ENCODE assay signal across 24 cellular contexts in genomic region chr3:131568460-131568859, GRCh38.
A peak's percentile ranks its signal among the peaks of the same experiment; 100 is the strongest.
DNase-seq lines count a peak whose midpoint lies in the region; TF ChIP-seq lines count a peak whose summit lies in the region.
"Had no signal": no experiment of that assay in that cellular context is flagged by ENCODE, and none has a peak within 500 bp of the region (broad histone marks: within the 10 kb centered on the region; RNA-seq: fewer than 3 reads in every experiment).

No MANE protein-coding gene starts in this region.

- H3K9ac ChIP-seq in neuronal stem cell (ENCODE audit: low read depth, low read length, poor library complexity), result no peak overlapping the region

- H2BK12ac ChIP-seq in neuronal stem cell (ENCODE audit: low read length), result no peak overlapping the region

- no peak overlapping the region for H3K23ac ChIP-seq in neuronal stem cell (ENCODE audit: low read depth, low read length, poor library complexity)

- H3K4me2 ChIP-seq in neuronal stem cell (ENCODE audit: insufficient read depth, low read length, poor library complexity, severe bottlenecking), result no peak overlapping the region

- no peak overlapping the region for H3K18ac ChIP-seq in neuronal stem cell (ENCODE audit: low read length)

- TF ChIP-seq CTCF in epithelial cell of proximal tubule (conservative IDR thresholded peaks at IDR 0.05; ENCODE audit: low read depth, low read length), result peak; percentile 35

- in situ Hi-C loops in KBM-7 (cut with MboI; ENCODE audit: low pct_unique_long_range_greater_than_20kb, low sequenced_read_pairs), result no loop called here

- no CpG with 5 or more reads among the region's 5 CpGs for WGBS in neuronal stem cell (ENCODE audit: extremely low coverage in 2 of 2, insufficient read length in 2 of 2, insufficient replicate concordance in 1 of 2), 2 donors

- H3K27me3 ChIP-seq in neuronal stem cell (ENCODE audit: control insufficient read depth in 3 of 3, insufficient read depth in 3 of 3, low read depth in 1 of 3, low read length in 3 of 3) (no peaks in the 10 kb centered on the region), SJCRH30 (peaks cover 9% of the 10 kb centered on the region; the same call in 1 of the 2 replicates)
- H3K27me3 ChIP-seq: esophagus muscularis mucosa, sigmoid colon had no signal

- no peaks in the 10 kb centered on the region for H3K36me3 ChIP-seq in neuronal stem cell (replicated peaks in 1 of 2; ENCODE audit: control insufficient read depth in 2 of 2, insufficient read depth in 2 of 2, low read length in 2 of 2)
- no peaks in the 10 kb centered on the region for H3K36me3 ChIP-seq in SJCRH30
- H3K36me3 ChIP-seq: esophagus muscularis mucosa, sigmoid colon, upper lobe of right lung had no signal

- H4K91ac ChIP-seq in neuronal stem cell (ENCODE audit: low read depth, low read length, poor library complexity), result no peak overlapping the region

- no peaks in the 10 kb centered on the region for H3K79me1 ChIP-seq in neuronal stem cell (ENCODE audit: low read depth, low read length)

- no peak overlapping the region for H2BK15ac ChIP-seq in neuronal stem cell (ENCODE audit: low read length)

- peaks cover 0 to 6% of the 10 kb centered on the region in 2 donors for H3K4me1 ChIP-seq in neuronal stem cell (ENCODE audit: control insufficient read depth in 2 of 2, insufficient read depth in 1 of 2, low read depth in 1 of 2, low read length in 2 of 2)
- H3K4me1 ChIP-seq in SJCRH30, result no peaks in the 10 kb centered on the region
- H3K4me1 ChIP-seq: esophagus muscularis mucosa, sigmoid colon, upper lobe of right lung had no signal

- no peak overlapping the region for H4K8ac ChIP-seq in neuronal stem cell (ENCODE audit: low read depth, low read length)

- no peak overlapping the region for H2AK5ac ChIP-seq in neuronal stem cell (ENCODE audit: low read depth, low read length)

- no peak overlapping the region for H2BK120ac ChIP-seq in neuronal stem cell (ENCODE audit: low read depth, low read length)

- H3K4me3 ChIP-seq in epithelial cell of proximal tubule (ENCODE audit: low read depth, low read length), result no peak overlapping the region
- no peak overlapping the region for H3K4me3 ChIP-seq in neuronal stem cell (ENCODE audit: low read length in 2 of 2)
- no peak overlapping the region for H3K4me3 ChIP-seq in SJCRH30
- H3K4me3 ChIP-seq: esophagus muscularis mucosa, K562, sigmoid colon, SK-N-MC, upper lobe of right lung had no signal

- no peak overlapping the region for H3K4ac ChIP-seq in neuronal stem cell (ENCODE audit: low read length)

- H3K9me3 ChIP-seq in neuronal stem cell (replicated peaks in 1 of 2; ENCODE audit: control insufficient read depth in 2 of 2, insufficient read depth in 1 of 2, low read depth in 1 of 2, low read length in 2 of 2) (no peaks in the 10 kb centered on the region), SJCRH30 (replicated peaks) (no peaks in the 10 kb centered on the region)
- H3K9me3 ChIP-seq: esophagus muscularis mucosa, sigmoid colon, upper lobe of right lung had no signal

- no peak overlapping the region for H3K14ac ChIP-seq in neuronal stem cell (ENCODE audit: low read length)

- DNase-seq in NCI-H146 (lab: John Stamatoyannopoulos, UW), result peak; percentile 9
- no peak for DNase-seq in NCI-H146 treated with DMSO at 0.1 percent for 48 hours (lab: John Stamatoyannopoulos, UW; ENCODE audit: unreplicated experiment)
- peak; percentile 22 for DNase-seq in NCI-H69 (lab: John Stamatoyannopoulos, UW)
- DNase-seq in epithelial cell of proximal tubule (ENCODE audit: low read depth), result no peak
- no peak for DNase-seq in neuronal stem cell (ENCODE audit: low spot score)
- DNase-seq in mucosa of gallbladder (ENCODE audit: low spot score), result no peak
- DNase-seq in SJCRH30, result no peak
- DNase-seq in KBM-7, result no peak
- DNase-seq: activated naive CD8-positive, alpha-beta T cell treated with anti-CD3 and anti-CD28 coated beads, Interleukin-2, amount 10 ng/mL, durations not matched to agents 7 days and 5 days; CD4-positive, CD25-positive, alpha-beta regulatory T cell; effector CD8-positive, alpha-beta T cell; GDM1; HCEC 1CT; left colon; naive thymus-derived CD8-positive, alpha-beta T cell; NCI-H187; NCI-H446 treated with DMSO at 0.1 percent for 48 hours; sigmoid colon; stimulated activated CD8-positive, alpha-beta memory T cell treated with anti-CD3 and anti-CD28 coated beads, Interleukin-4, amount 100 ng/mL, for 48 hours; T-helper 2 cell; upper lobe of right lung had no signal

- H2BK5ac ChIP-seq in neuronal stem cell (ENCODE audit: low read length), result no peak overlapping the region

- H3K27ac ChIP-seq in neuronal stem cell (replicated peaks; ENCODE audit: low read length), result no peak overlapping the region
- H3K27ac ChIP-seq in SJCRH30, result no peak overlapping the region
- H3K27ac ChIP-seq: esophagus muscularis mucosa, sigmoid colon, SK-N-MC, upper lobe of right lung had no signal

- peak overlapping the region; percentile 80 for H2AFZ ChIP-seq in neuronal stem cell (ENCODE audit: low read length)

Comparison
In these comparisons a context has a peak if more than half of its experiments do, and no peak if none do; other contexts are left out.
1. DNase-seq: peak in NCI-H146 (single experiment) and NCI-H69 (single experiment); none in NCI-H146 treated with DMSO at 0.1 percent for 48 hours (single experiment), epithelial cell of proximal tubule (single experiment), neuronal stem cell (single experiment), mucosa of gallbladder (single experiment), SJCRH30 (0 of 2) and KBM-7 (single experiment).